ENCODE assay signal across 17 cellular contexts in genomic region chr3:153749070-153749610, GRCh38.
DNase-seq lines count a peak whose midpoint lies in the region; ATAC-seq, FAIRE-seq and TF ChIP-seq lines count a peak whose summit lies in the region.
"Had no signal": no experiment of that assay in that cellular context is flagged by ENCODE, and none has a peak within 500 bp of the region (broad histone marks: within the 10 kb centered on the region; RNA-seq: fewer than 3 reads in every experiment).

No MANE protein-coding gene starts in this region.

- peaks cover 34% of the 10 kb centered on the region for H3K36me3 ChIP-seq in DOHH2 (ENCODE audit: control insufficient read depth, low read length)
- H3K36me3 ChIP-seq in endothelial cell of umbilical vein (ENCODE audit: control insufficient read depth in 2 of 2, extremely low read depth in 1 of 2, insufficient read depth in 2 of 2, low read length in 2 of 2), result no peaks in the 10 kb centered on the region

- no peaks in the 10 kb centered on the region for H3K9me1 ChIP-seq in endothelial cell of umbilical vein (replicated peaks; ENCODE audit: control insufficient read depth, extremely low read depth, insufficient read depth, low read length)

- ATAC-seq in left colon, result peak; percentile 97
- ATAC-seq in activated naive CD4-positive, alpha-beta T cell treated with anti-CD3 and anti-CD28 coated beads, Interleukin-2, amount 50 U/mL, for 72 hours, result no peak

- H3K9ac ChIP-seq in endothelial cell of umbilical vein (replicated peaks; ENCODE audit: extremely low read depth, insufficient read depth, low read length), result no peak overlapping the region

- H3K9me3 ChIP-seq in DOHH2 (ENCODE audit: control insufficient read depth, insufficient read depth, low read length) (no peaks in the 10 kb centered on the region), endothelial cell of umbilical vein (replicated peaks; ENCODE audit: control insufficient read depth, insufficient read depth, low read length) (no peaks in the 10 kb centered on the region)

- H3K79me2 ChIP-seq in DOHH2 (ENCODE audit: control insufficient read depth, low read length), result peaks cover 95% of the 10 kb centered on the region
- no peaks in the 10 kb centered on the region for H3K79me2 ChIP-seq in endothelial cell of umbilical vein (ENCODE audit: control insufficient read depth, insufficient read depth, low read length)

- H3K9me3 Mint-ChIP-seq in activated naive CD4-positive, alpha-beta T cell treated with anti-CD3 and anti-CD28 coated beads, Interleukin-2, amount 50 U/mL, for 72 hours, result no peaks in the 10 kb centered on the region
- H3K9me3 Mint-ChIP-seq: CD4-positive, CD25-positive, alpha-beta regulatory T cell; H9 had no signal

- TF ChIP-seq CTCF in DOHH2 (IDR thresholded peaks at IDR 0.05; ENCODE audit: low read depth, low read length, poor library complexity, severe bottlenecking), result no peak
- no peak for TF ChIP-seq CTCF in endothelial cell of umbilical vein (IDR thresholded peaks at IDR 0.05; ENCODE audit: extremely low read depth in 1 of 2, insufficient read depth in 1 of 2, low read depth in 1 of 2, low read length in 2 of 2)

- CTCF ChIA-PET in endothelial cell of umbilical vein (lab: Charles Lee), result interaction anchor here (1.2 to 1.3 kb wide), 3 partner anchors 16 to 931 kb away, joined by 3 to 5 read pairs (median 3); no protein-coding TSS in a partner anchor

- dilution Hi-C loops in endothelial cell of umbilical vein (cut with MboI; ENCODE audit: extremely low pct_ligation_motif_present, low sequenced_read_pairs), result no loop called here

- FAIRE-seq in endothelial cell of umbilical vein (lab: Jason Lieb, UNC), result no peak

- no peak for TF ChIP-seq POLR2A in endothelial cell of umbilical vein (IDR thresholded peaks at IDR 0.05; ENCODE audit: low read depth, low read length)

- H3K4me2 ChIP-seq in DOHH2 (ENCODE audit: low read length) (peak overlapping the region; percentile 86), endothelial cell of umbilical vein (ENCODE audit: insufficient read depth, low read length) (no peak overlapping the region)
- H3K4me2 ChIP-seq: PC-9 had no signal

- no peaks in the 10 kb centered on the region for H3K9me2 ChIP-seq in DOHH2 (replicated peaks; ENCODE audit: control insufficient read depth, low read length)

- no peaks in the 10 kb centered on the region for H3K36me3 Mint-ChIP-seq in activated naive CD4-positive, alpha-beta T cell treated with anti-CD3 and anti-CD28 coated beads, Interleukin-2, amount 50 U/mL, for 72 hours
- H3K36me3 Mint-ChIP-seq: CD4-positive, CD25-positive, alpha-beta regulatory T cell had no signal

- intact Hi-C loops in endothelial cell of umbilical vein (cut with micrococcal nuclease) (no loop called here), left colon (cut with DNase I, micrococcal nuclease) (no loop called here)

- H2AFZ ChIP-seq in endothelial cell of umbilical vein (ENCODE audit: low read depth, low read length), result no peak overlapping the region
- H2AFZ ChIP-seq: PC-9 had no signal

- H3K27me3 ChIP-seq in DOHH2 (ENCODE audit: control insufficient read depth, low read length) (no peaks in the 10 kb centered on the region), endothelial cell of umbilical vein (ENCODE audit: control insufficient read depth in 2 of 2, insufficient read depth in 2 of 2, low read length in 2 of 2) (no peaks in the 10 kb centered on the region)

- no peak overlapping the region for H3K27ac Mint-ChIP-seq in activated naive CD4-positive, alpha-beta T cell treated with anti-CD3 and anti-CD28 coated beads, Interleukin-2, amount 50 U/mL, for 72 hours
- H3K27ac Mint-ChIP-seq: H9 had no signal

- POLR2A ChIA-PET in endothelial cell of umbilical vein (lab: Charles Lee), result no interaction called here

- peak overlapping the region; percentile 56 for H3K4me3 ChIP-seq in DOHH2 (ENCODE audit: low read length)
- no peak overlapping the region for H3K4me3 ChIP-seq in endothelial cell of umbilical vein (replicated peaks in 1 of 3; ENCODE audit: insufficient read depth in 1 of 3, low read depth in 1 of 3, low read length in 3 of 3)
- H3K4me3 ChIP-seq: PC-9 had no signal

- DNase-seq in NCI-H524 treated with DMSO at 0.1 percent for 48 hours (lab: John Stamatoyannopoulos, UW) (peak; percentile 60), endothelial cell of umbilical vein (ENCODE audit: low read depth, low spot score) (peak; percentile 43), left colon (peak in 1 of 2 donors; percentile 63), NCI-H345 (lab: John Stamatoyannopoulos, UW) (no peak), cerebellar cortex (ENCODE audit: low spot score) (no peak), mesenteric fat pad (ENCODE audit: low spot score) (no peak)
- DNase-seq in activated naive CD4-positive, alpha-beta T cell treated with anti-CD3 and anti-CD28 coated beads, Interleukin-2, amount 50 U/mL, for 72 hours (ENCODE audit: low spot score in 2 of 2), result no peak
- DNase-seq: AML-193; CD4-positive, CD25-positive, alpha-beta regulatory T cell; DND-41; H9; Karpas-422; NCI-H1436; NCI-H2081 treated with DMSO at 0.1 percent for 48 hours; NCI-H226; PC-9 had no signal

- no peaks in the 10 kb centered on the region for H4K20me1 ChIP-seq in DOHH2 (ENCODE audit: control insufficient read depth, insufficient read depth, low read depth, low read length)
- H4K20me1 ChIP-seq in endothelial cell of umbilical vein (replicated peaks; ENCODE audit: control insufficient read depth, extremely low read depth, insufficient read depth, low read length), result no peaks in the 10 kb centered on the region

- BruUV-seq in endothelial cell of umbilical vein (replicated peaks; lab: Mats Ljungman, UMichigan), result no TSS peak

- H3K27ac ChIP-seq in DOHH2 (ENCODE audit: low read depth, low read length), result peak overlapping the region; percentile 65
- H3K27ac ChIP-seq in endothelial cell of umbilical vein (ENCODE audit: insufficient read depth, low read depth, low read length), result no peak overlapping the region
- H3K27ac ChIP-seq: PC-9 had no signal

- H3K4me1 ChIP-seq in DOHH2 (ENCODE audit: control insufficient read depth, low read length), result peaks cover 91% of the 10 kb centered on the region
- H3K4me1 ChIP-seq in endothelial cell of umbilical vein (ENCODE audit: control insufficient read depth, extremely low read depth, insufficient read depth, low read length), result no peaks in the 10 kb centered on the region

- H3F3A ChIP-seq in DOHH2 (ENCODE audit: control insufficient read depth, insufficient read depth), result peaks cover 19% of the 10 kb centered on the region

TF ChIP-seq in endothelial cell of umbilical vein, 7 proteins besides CTCF, POLR2A, EP300 and RAD21:
- TF ChIP-seq GATA2 (IDR thresholded peaks at IDR 0.05; ENCODE audit: insufficient read depth, insufficient read length, low read depth, low read length) (no peak), FOS (IDR thresholded peaks at IDR 0.05; ENCODE audit: borderline replicate concordance, insufficient read depth, low read length) (no peak), POLR2AphosphoS5 (IDR thresholded peaks at IDR 0.05; ENCODE audit: insufficient read depth, low read depth, low read length) (no peak), JUN (IDR thresholded peaks at IDR 0.05; ENCODE audit: borderline replicate concordance, insufficient read depth, insufficient read length, low read depth) (no peak), MYC (IDR thresholded peaks at IDR 0.05; ENCODE audit: low read depth, low read length) (no peak), EZH2 (IDR thresholded peaks at IDR 0.05; ENCODE audit: borderline replicate concordance, low read depth, low read length, severe bottlenecking) (no peak)
- TF ChIP-seq, protein P1, sequence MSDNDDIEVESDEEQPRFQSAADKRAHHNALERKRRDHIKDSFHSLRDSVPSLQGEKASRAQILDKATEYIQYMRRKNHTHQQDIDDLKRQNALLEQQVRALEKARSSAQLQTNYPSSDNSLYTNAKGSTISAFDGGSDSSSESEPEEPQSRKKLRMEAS (IDR thresholded peaks at IDR 0.05; ENCODE audit: insufficient read depth, insufficient read length), result no peak

Comparison
In these comparisons a context has a peak if more than half of its experiments do, and no peak if none do; other contexts are left out.
1. DNase-seq: peak in NCI-H524 treated with DMSO at 0.1 percent for 48 hours (single experiment) and endothelial cell of umbilical vein (single experiment); none in NCI-H345 (single experiment), cerebellar cortex (single experiment), mesenteric fat pad (single experiment) and activated naive CD4-positive, alpha-beta T cell treated with anti-CD3 and anti-CD28 coated beads, Interleukin-2, amount 50 U/mL, for 72 hours (0 of 2).